In the genomic region with DNA sequence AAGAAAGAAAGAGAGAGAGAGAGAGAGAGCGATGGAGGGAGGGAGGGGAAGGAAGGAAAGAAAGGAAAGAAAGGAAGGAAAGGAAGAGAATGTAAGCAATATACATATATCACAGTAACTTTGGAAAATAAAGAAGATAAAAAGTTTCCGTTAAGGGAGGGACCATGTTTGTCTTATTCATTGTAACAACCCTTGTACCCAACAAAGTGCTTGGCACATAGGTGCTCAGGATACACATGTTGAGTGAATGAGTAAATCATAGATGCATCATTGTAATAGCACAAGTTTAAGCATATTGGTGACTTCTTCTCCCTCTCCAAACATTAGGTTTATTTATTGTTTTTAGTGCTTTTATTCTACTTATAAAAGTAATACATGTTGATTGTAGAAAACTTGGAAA, we compare ENCODE assay signal across 8 cellular contexts.
"Had no signal": no experiment of that assay in that cellular context is flagged by ENCODE, and none has a peak within 500 bp of the region (broad histone marks: within the 10 kb centered on the region; RNA-seq: fewer than 3 reads in every experiment).

No MANE protein-coding gene starts in this region.

- H3K27ac ChIP-seq: GM23248 had no signal

- FAIRE-seq: HTR-8/SVneo, K562 had no signal

- H3K9me3 ChIP-seq: HAP-1 had no signal

- H3K4me1 ChIP-seq: HAP-1 had no signal

- DNase-seq: GM23248, GOT3, H7, IMR-90 had no signal

- H3K36me3 ChIP-seq: HAP-1 had no signal

- ATAC-seq: HCT116, K562 had no signal

- H3K4me3 ChIP-seq: GM23248, HAP-1, K562 had no signal
